ENCODE assay signal across 17 cellular contexts in the genomic region with DNA sequence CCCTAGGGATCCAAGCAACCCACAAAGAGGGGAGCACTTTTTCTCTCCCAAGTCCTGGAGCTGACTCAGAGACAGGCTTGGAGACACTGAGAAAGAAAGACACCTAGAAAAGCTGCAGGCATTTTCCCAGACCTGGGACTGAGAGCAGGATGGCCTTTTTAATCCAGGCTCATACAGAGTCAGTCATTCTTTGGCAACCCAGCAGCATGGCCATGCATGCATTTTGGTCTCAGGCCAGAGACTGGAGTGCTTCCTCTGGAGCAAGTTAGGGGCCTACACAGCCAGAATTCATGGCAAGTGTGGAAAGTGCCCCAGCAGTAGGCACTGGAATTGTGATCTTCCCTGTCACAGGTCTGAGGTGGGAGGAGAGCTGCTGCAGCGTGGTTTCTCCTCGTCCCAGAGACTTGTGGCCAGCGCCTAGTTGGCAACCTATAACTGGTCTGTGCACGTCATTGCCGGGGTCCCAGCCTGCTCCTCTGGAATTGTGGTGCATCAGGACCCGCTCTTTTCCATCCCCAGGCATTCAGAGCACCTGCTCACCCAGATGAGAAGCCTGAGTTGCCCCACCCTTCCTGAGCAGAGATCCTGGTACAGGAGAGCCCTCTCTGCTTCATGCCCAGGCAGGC.
"Had no signal": no experiment of that assay in that cellular context is flagged by ENCODE, and none has a peak within 500 bp of the region (broad histone marks: within the 10 kb centered on the region; RNA-seq: fewer than 3 reads in every experiment).

No MANE protein-coding gene starts in this region.

- ATAC-seq: left cardiac atrium, psoas muscle had no signal

- DNase-seq: cortex of kidney; effector memory CD4-positive, alpha-beta T cell; foreskin melanocyte; kidney; left cardiac atrium; left ventricle myocardium inferior; mesenchymal stem cell; naive B cell; psoas muscle; right lobe of liver; stimulated activated CD4-positive, alpha-beta T cell treated with anti-CD3 and anti-CD28 coated beads, Interleukin-15, amount 100 ng/mL, for 24 hours; stimulated activated CD4-positive, alpha-beta T cell treated with anti-CD3 and anti-CD28 coated beads, Interleukin-2, amount 100 ng/mL, for 24 hours; stimulated activated CD4-positive, alpha-beta T cell treated with anti-CD3 and anti-CD28 coated beads, Interleukin-4, amount 100 ng/mL, for 4 hours; stimulated activated naive B cell treated with anti-CD40 and anti-IgM and Interleukin-4, amounts not matched to agents 10 μg/mL and 1 μg/mL and 100 μg/mL, for 72 hours; tibial artery; upper lobe of right lung had no signal

- H3K4me1 Mint-ChIP-seq: naive B cell had no signal

- H3K36me3 Mint-ChIP-seq: naive B cell had no signal

- H3K4me3 Mint-ChIP-seq: naive B cell; nephron; stimulated activated naive B cell treated with anti-CD40 and anti-IgM and Interleukin-4, amounts not matched to agents 10 μg/mL and 1 μg/mL and 100 μg/mL, for 72 hours had no signal

- H3K27ac Mint-ChIP-seq: naive B cell; stimulated activated naive B cell treated with anti-CD40 and anti-IgM and Interleukin-4, amounts not matched to agents 10 μg/mL and 1 μg/mL and 100 μg/mL, for 72 hours had no signal
